In the genomic region with DNA sequence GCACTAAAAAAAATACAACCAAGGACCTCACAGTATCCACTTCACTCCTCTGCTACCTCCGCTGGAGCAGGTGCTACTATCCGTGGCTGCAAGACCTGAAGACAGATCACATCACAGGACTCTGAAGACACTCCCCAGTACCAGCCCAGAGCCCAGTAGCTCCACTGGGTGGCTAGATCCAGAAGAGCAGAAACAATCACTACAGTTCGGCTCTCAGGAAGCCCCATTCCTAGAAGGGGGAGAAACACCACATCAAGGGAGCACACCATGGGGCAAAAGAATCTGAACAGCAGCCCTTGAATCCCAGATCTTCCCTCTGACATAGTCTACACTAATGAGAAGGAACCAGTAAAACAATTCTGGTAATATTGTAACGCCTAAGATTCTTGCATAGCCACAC, we compare ENCODE assay signal across 1 cellular context.
TF ChIP-seq lines count a peak whose summit lies in the region.

No MANE protein-coding gene starts in this region.

TF ChIP-seq in GM23338, 12 proteins besides CTCF, POLR2A, EP300 and RAD21 (continued from another document):
- TF ChIP-seq, protein P1, sequence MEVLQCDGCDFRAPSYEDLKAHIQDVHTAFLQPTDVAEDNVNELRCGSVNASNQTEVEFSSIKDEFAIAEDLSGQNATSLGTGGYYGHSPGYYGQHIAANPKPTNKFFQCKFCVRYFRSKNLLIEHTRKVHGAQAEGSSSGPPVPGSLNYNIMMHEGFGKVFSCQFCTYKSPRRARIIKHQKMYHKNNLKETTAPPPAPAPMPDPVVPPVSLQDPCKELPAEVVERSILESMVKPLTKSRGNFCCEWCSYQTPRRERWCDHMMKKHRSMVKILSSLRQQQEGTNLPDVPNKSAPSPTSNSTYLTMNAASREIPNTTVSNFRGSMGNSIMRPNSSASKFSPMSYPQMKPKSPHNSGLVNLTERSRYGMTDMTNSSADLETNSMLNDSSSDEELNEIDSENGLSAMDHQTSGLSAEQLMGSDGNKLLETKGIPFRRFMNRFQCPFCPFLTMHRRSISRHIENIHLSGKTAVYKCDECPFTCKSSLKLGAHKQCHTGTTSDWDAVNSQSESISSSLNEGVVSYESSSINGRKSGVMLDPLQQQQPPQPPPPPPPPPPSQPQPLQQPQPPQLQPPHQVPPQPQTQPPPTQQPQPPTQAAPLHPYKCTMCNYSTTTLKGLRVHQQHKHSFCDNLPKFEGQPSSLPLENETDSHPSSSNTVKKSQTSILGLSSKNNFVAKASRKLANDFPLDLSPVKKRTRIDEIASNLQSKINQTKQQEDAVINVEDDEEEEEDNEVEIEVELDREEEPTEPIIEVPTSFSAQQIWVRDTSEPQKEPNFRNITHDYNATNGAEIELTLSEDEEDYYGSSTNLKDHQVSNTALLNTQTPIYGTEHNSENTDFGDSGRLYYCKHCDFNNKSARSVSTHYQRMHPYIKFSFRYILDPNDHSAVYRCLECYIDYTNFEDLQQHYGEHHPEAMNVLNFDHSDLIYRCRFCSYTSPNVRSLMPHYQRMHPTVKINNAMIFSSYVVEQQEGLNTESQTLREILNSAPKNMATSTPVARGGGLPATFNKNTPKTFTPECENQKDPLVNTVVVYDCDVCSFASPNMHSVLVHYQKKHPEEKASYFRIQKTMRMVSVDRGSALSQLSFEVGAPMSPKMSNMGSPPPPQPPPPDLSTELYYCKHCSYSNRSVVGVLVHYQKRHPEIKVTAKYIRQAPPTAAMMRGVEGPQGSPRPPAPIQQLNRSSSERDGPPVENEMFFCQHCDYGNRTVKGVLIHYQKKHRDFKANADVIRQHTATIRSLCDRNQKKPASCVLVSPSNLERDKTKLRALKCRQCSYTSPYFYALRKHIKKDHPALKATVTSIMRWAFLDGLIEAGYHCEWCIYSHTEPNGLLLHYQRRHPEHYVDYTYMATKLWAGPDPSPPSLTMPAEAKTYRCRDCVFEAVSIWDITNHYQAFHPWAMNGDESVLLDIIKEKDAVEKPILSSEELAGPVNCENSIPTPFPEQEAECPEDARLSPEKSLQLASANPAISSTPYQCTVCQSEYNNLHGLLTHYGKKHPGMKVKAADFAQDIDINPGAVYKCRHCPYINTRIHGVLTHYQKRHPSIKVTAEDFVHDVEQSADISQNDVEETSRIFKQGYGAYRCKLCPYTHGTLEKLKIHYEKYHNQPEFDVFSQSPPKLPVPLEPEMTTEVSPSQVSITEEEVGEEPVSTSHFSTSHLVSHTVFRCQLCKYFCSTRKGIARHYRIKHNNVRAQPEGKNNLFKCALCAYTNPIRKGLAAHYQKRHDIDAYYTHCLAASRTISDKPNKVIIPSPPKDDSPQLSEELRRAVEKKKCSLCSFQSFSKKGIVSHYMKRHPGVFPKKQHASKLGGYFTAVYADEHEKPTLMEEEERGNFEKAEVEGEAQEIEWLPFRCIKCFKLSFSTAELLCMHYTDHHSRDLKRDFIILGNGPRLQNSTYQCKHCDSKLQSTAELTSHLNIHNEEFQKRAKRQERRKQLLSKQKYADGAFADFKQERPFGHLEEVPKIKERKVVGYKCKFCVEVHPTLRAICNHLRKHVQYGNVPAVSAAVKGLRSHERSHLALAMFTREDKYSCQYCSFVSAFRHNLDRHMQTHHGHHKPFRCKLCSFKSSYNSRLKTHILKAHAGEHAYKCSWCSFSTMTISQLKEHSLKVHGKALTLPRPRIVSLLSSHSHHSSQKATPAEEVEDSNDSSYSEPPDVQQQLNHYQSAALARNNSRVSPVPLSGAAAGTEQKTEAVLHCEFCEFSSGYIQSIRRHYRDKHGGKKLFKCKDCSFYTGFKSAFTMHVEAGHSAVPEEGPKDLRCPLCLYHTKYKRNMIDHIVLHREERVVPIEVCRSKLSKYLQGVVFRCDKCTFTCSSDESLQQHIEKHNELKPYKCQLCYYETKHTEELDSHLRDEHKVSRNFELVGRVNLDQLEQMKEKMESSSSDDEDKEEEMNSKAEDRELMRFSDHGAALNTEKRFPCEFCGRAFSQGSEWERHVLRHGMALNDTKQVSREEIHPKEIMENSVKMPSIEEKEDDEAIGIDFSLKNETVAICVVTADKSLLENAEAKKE (CRISPR knock-in tag; IDR thresholded peaks at IDR 0.05) = no peak
- TF ChIP-seq EZH2 (IDR thresholded peaks at IDR 0.05; ENCODE audit: low read depth, unreplicated experiment) = no peak
- TF ChIP-seq POLR2AphosphoS5 (IDR thresholded peaks at IDR 0.05; ENCODE audit: low read depth) = no peak
- TF ChIP-seq JUNB (IDR thresholded peaks at IDR 0.05; ENCODE audit: unreplicated experiment) = no peak
- no peak for TF ChIP-seq STAT1 (IDR thresholded peaks at IDR 0.05; ENCODE audit: unreplicated experiment)
- TF ChIP-seq CREB1 (CRISPR knock-in tag; IDR thresholded peaks at IDR 0.05; ENCODE audit: low read depth) = no peak
- TF ChIP-seq, protein P2, sequence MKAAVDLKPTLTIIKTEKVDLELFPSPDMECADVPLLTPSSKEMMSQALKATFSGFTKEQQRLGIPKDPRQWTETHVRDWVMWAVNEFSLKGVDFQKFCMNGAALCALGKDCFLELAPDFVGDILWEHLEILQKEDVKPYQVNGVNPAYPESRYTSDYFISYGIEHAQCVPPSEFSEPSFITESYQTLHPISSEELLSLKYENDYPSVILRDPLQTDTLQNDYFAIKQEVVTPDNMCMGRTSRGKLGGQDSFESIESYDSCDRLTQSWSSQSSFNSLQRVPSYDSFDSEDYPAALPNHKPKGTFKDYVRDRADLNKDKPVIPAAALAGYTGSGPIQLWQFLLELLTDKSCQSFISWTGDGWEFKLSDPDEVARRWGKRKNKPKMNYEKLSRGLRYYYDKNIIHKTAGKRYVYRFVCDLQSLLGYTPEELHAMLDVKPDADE (IDR thresholded peaks at IDR 0.05) = no peak
TF ChIP-seq in GM23338: peak in this region for 0.
